In genomic region chr2:120442923-120443571, GRCh38 we compare ENCODE assay signal across 8 cellular contexts.
DNase-seq lines count a peak whose midpoint lies in the region; ATAC-seq and TF ChIP-seq lines count a peak whose summit lies in the region.

No MANE protein-coding gene starts in this region.

- H3K27me3 ChIP-seq in CD4-positive, alpha-beta T cell (ENCODE audit: control insufficient read depth, insufficient read depth, low read length) = peaks cover 47% of the 10 kb centered on the region
- H3K27me3 ChIP-seq in RWPE2 (ENCODE audit: insufficient read depth, poor library complexity, severe bottlenecking) (no peaks in the 10 kb centered on the region), foreskin keratinocyte (no peaks in the 10 kb centered on the region), BE2C (no peaks in the 10 kb centered on the region)

- H3K27ac Mint-ChIP-seq in CD4-positive, alpha-beta T cell = no peak overlapping the region
- no peak overlapping the region for H3K27ac Mint-ChIP-seq in neural crest cell (ENCODE audit: unreplicated experiment)

- intact Hi-C loops in CD4-positive, alpha-beta T cell (cut with DNase I, micrococcal nuclease) = no loop called here

- no peaks in the 10 kb centered on the region for H3K36me3 Mint-ChIP-seq in CD4-positive, alpha-beta T cell (ENCODE audit: low read depth)
- H3K36me3 Mint-ChIP-seq in neural crest cell (ENCODE audit: low read depth) = no peaks in the 10 kb centered on the region

- no peaks in the 10 kb centered on the region for H3K9me3 Mint-ChIP-seq in CD4-positive, alpha-beta T cell
- no peaks in the 10 kb centered on the region for H3K9me3 Mint-ChIP-seq in neural crest cell

- CTCF ChIA-PET in CD4-positive, alpha-beta T cell (lab: Charles Lee) = interaction anchor here (0.6 kb wide), 1 partner anchor 134 kb away, joined by 4 read pairs; no protein-coding TSS in a partner anchor

- peak overlapping the region; percentile 69 for H3K4me3 Mint-ChIP-seq in CD4-positive, alpha-beta T cell
- peak overlapping the region; percentile 67 for H3K4me3 Mint-ChIP-seq in neural crest cell

- no peak for TF ChIP-seq CTCF in CD4-positive, alpha-beta T cell (IDR thresholded peaks at IDR 0.05)
- TF ChIP-seq CTCF in RWPE2 (IDR thresholded peaks at IDR 0.05; ENCODE audit: poor library complexity, severe bottlenecking) (no peak), foreskin keratinocyte (conservative IDR thresholded peaks at IDR 0.05) (no peak), neural crest cell (conservative IDR thresholded peaks at IDR 0.05) (no peak), BE2C (IDR thresholded peaks at IDR 0.05; ENCODE audit: low read depth, low read length) (no peak)

- peaks cover 62% of the 10 kb centered on the region for H3K27me3 Mint-ChIP-seq in CD4-positive, alpha-beta T cell
- peaks cover 87% of the 10 kb centered on the region for H3K27me3 Mint-ChIP-seq in neural crest cell (ENCODE audit: low read depth)

- H3K4me3 ChIP-seq in RWPE2 (ENCODE audit: severe bottlenecking) = no peak overlapping the region
- H3K4me3 ChIP-seq in BE2C (ENCODE audit: low read depth, low read length) = no peak overlapping the region

- H3K9me3 ChIP-seq in CD4-positive, alpha-beta T cell (ENCODE audit: control insufficient read depth, low read length) = no peaks in the 10 kb centered on the region
- H3K9me3 ChIP-seq in RWPE2 (ENCODE audit: severe bottlenecking) (no peaks in the 10 kb centered on the region), BE2C (no peaks in the 10 kb centered on the region)

- H3K4me1 ChIP-seq in RWPE2 (ENCODE audit: insufficient read depth, poor library complexity, severe bottlenecking) (no peaks in the 10 kb centered on the region), foreskin keratinocyte (no peaks in the 10 kb centered on the region), BE2C (no peaks in the 10 kb centered on the region)

- H3K36me3 ChIP-seq in RWPE2 (ENCODE audit: low read depth) = no peaks in the 10 kb centered on the region
- H3K36me3 ChIP-seq in BE2C = no peaks in the 10 kb centered on the region

- POLR2A ChIA-PET in CD4-positive, alpha-beta T cell (lab: Charles Lee) = no interaction called here

- no peak for ATAC-seq in CD4-positive, alpha-beta T cell (ENCODE audit: poor library complexity)
- ATAC-seq in RWPE2 (ENCODE audit: low read depth) (no peak), foreskin keratinocyte (peak; percentile 96)

- H3K27ac ChIP-seq in CD4-positive, alpha-beta T cell (ENCODE audit: low read depth, low read length) = no peak overlapping the region
- no peak overlapping the region for H3K27ac ChIP-seq in RWPE2 (ENCODE audit: poor library complexity, severe bottlenecking)
- no peak overlapping the region for H3K27ac ChIP-seq in foreskin keratinocyte

- DNase-seq in CD4-positive, alpha-beta T cell = peak in 3 of 10 experiments; percentile 13 to 19 (median 17)
- DNase-seq in RWPE2 (ENCODE audit: low spot score) = peak; percentile 51
- DNase-seq in foreskin keratinocyte = peak; percentile 59 to 79
- no peak for DNase-seq in neural crest cell (ENCODE audit: low read depth, low spot score)
- DNase-seq in NCI-H446 (lab: John Stamatoyannopoulos, UW) = no peak
- no peak for DNase-seq in DMS 273 treated with DMSO at 0.1 percent for 48 hours (lab: John Stamatoyannopoulos, UW)
- no peak for DNase-seq in NCI-H1092 treated with DMSO at 0.1 percent for 48 hours (lab: John Stamatoyannopoulos, UW)
- DNase-seq in BE2C = no peak

- peaks cover 4% of the 10 kb centered on the region for H3K4me1 Mint-ChIP-seq in CD4-positive, alpha-beta T cell (ENCODE audit: low read depth)
- H3K4me1 Mint-ChIP-seq in neural crest cell = peaks cover 25% of the 10 kb centered on the region

Comparison
In these comparisons a context has a peak if more than half of its experiments do, and no peak if none do; other contexts are left out.
1. DNase-seq: peak in RWPE2 (single experiment) and foreskin keratinocyte (2 of 2); none in neural crest cell (single experiment), NCI-H446 (0 of 2), DMS 273 treated with DMSO at 0.1 percent for 48 hours (single experiment), NCI-H1092 treated with DMSO at 0.1 percent for 48 hours (single experiment) and BE2C (single experiment).